ENCODE assay signal across 12 cellular contexts in the genomic region with DNA sequence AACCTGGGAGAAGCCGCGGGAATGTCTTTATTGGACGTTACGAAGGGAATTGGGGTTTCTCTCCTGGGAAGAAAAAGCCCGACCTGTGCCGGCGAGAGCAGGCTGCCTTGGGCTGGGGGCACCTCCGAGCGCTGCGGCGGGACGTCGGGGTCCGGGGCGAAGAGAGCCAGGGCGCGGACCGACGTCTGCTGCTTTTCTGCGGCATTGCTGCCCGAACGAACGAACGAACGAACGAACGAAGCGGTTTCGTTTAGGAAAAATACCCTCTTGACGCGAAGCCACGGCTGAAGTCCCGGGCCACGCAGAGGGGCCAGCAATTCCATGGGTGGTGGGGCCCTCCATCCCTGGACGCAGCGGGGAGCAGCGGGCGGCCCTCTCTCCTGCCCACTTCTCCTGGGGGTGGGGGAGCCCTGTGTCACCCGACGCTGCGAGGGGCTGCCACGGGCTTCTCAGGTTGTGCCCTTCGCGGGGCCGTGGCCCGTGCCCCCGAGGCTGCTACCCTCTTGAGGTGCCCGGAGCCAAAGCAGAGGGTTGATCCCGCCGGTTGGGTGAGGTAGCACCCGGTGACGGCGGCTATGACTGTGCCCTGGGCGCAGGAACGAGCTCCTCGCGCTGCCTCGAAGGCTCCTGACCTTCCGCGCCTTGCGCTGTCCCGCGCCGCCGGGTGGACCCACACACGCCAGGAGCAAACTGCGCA. TPM values are rescaled to one million over a fixed set of nuclear protein-coding genes. Genes with fewer than 3 reads are reported as not detected.
DNase-seq lines count a peak whose midpoint lies in the region; ATAC-seq and TF ChIP-seq lines count a peak whose summit lies in the region.
"Had no signal": no experiment of that assay in that cellular context is flagged by ENCODE, and none has a peak within 500 bp of the region (broad histone marks: within the 10 kb centered on the region; RNA-seq: fewer than 3 reads in every experiment).

No MANE protein-coding gene starts in this region.

- H3K4me2 ChIP-seq in HCT116 (ENCODE audit: low read length) = peak overlapping the region; percentile 58

- H3K4me3 Mint-ChIP-seq in dendritic cell treated with granulocyte-macrophage colony-stimulating factor and Interleukin-4, amounts not matched to agents 40 ng/mL and 50 ng/mL, for 4 days = peak overlapping the region; percentile 17
- H3K4me3 Mint-ChIP-seq: T-helper 2 cell treated with Interferon-gamma antibody and Interleukin-4, amounts not matched to agents 5 μg/mL and 100 μg/mL, for 36 hours had no signal

- TF ChIP-seq POLR2A in HCT116 (IDR thresholded peaks at IDR 0.05; ENCODE audit: borderline replicate concordance, extremely low read depth, insufficient read depth, insufficient read length) = no peak

- intact Hi-C loops in HCT116 (cut with micrococcal nuclease) = no loop called here
- intact Hi-C loops in dendritic cell treated with granulocyte-macrophage colony-stimulating factor and Interleukin-4, amounts not matched to agents 40 ng/mL and 50 ng/mL, for 4 days (cut with micrococcal nuclease) = no loop called here

- TF ChIP-seq RAD21 in HCT116 (IDR thresholded peaks at IDR 0.05; ENCODE audit: low read depth) = no peak

- H3K36me3 ChIP-seq in ACC112 (ENCODE audit: insufficient read depth, low read length) = no peaks in the 10 kb centered on the region
- no peaks in the 10 kb centered on the region for H3K36me3 ChIP-seq in HCT116 (ENCODE audit: control insufficient read depth in 1 of 2, insufficient read depth in 2 of 2, low read length in 2 of 2)
- no peaks in the 10 kb centered on the region for H3K36me3 ChIP-seq in muscle layer of colon (ENCODE audit: insufficient read depth, low read length)
- H3K36me3 ChIP-seq: adrenal gland, upper lobe of left lung had no signal

- DNase-seq in HCT116 (ENCODE audit: low read depth, low spot score) (no peak), pons (ENCODE audit: low spot score) (no peak), GM10266 (ENCODE audit: extremely low spot score) (no peak), OCI-M2 (lab: John Stamatoyannopoulos, UW; ENCODE audit: unreplicated experiment) (no peak), ureter (ENCODE audit: low spot score) (no peak)
- DNase-seq: NCI-H2171 had no signal

- ATAC-seq in HCT116 = no peak

- no peaks in the 10 kb centered on the region for H4K20me1 ChIP-seq in HCT116 (ENCODE audit: insufficient read depth)

- H3K4me1 ChIP-seq in ACC112 (ENCODE audit: control insufficient read depth, insufficient read depth, low read length, unreplicated experiment) = no peaks in the 10 kb centered on the region
- H3K4me1 ChIP-seq in HCT116 (ENCODE audit: control insufficient read depth in 1 of 2, insufficient read depth in 2 of 2, low read length in 2 of 2) = peaks cover 11 to 37% of the 10 kb centered on the region in 2 experiments
- no peaks in the 10 kb centered on the region for H3K4me1 ChIP-seq in muscle layer of colon (ENCODE audit: insufficient read depth, low read length)

- H3K9me3 ChIP-seq in HCT116 (ENCODE audit: control insufficient read depth in 1 of 2, insufficient read depth in 1 of 2, low read depth in 1 of 2, low read length in 2 of 2) (no peaks in the 10 kb centered on the region), muscle layer of colon (ENCODE audit: low read length) (no peaks in the 10 kb centered on the region)
- H3K9me3 ChIP-seq: adrenal gland, upper lobe of left lung had no signal

- H3K79me2 ChIP-seq in ACC112 (ENCODE audit: control insufficient read depth, insufficient read depth, low read length, unreplicated experiment) = no peaks in the 10 kb centered on the region
- H3K79me2 ChIP-seq in HCT116 (ENCODE audit: insufficient read depth, low read length) = no peaks in the 10 kb centered on the region

- no peaks in the 10 kb centered on the region for H3K36me3 Mint-ChIP-seq in dendritic cell treated with granulocyte-macrophage colony-stimulating factor and Interleukin-4, amounts not matched to agents 40 ng/mL and 50 ng/mL, for 4 days (ENCODE audit: low read depth)

- H3K4me1 Mint-ChIP-seq in dendritic cell treated with granulocyte-macrophage colony-stimulating factor and Interleukin-4, amounts not matched to agents 40 ng/mL and 50 ng/mL, for 4 days (ENCODE audit: low read depth) = peaks cover 33% of the 10 kb centered on the region

- TF ChIP-seq CTCF in HCT116 (IDR thresholded peaks at IDR 0.05 in 2 of 3, conservative IDR thresholded peaks at IDR 0.05 in 1 of 3; ENCODE audit: borderline replicate concordance in 1 of 3, insufficient read depth in 1 of 3, low read depth in 2 of 3, low read length in 2 of 3) (no peak), GM10266 (IDR thresholded peaks at IDR 0.05; ENCODE audit: control insufficient read depth, insufficient read depth, low read depth, missing control alignments) (no peak)

- H2AFZ ChIP-seq in ACC112 (ENCODE audit: low read length, unreplicated experiment) (no peak overlapping the region), HCT116 (ENCODE audit: low read depth, low read length, poor library complexity, severe bottlenecking) (no peak overlapping the region)

- no peaks in the 10 kb centered on the region for H3K9me2 ChIP-seq in HCT116 (ENCODE audit: insufficient read depth)

- H3K27me3 ChIP-seq in ACC112 (ENCODE audit: insufficient read depth, low read length) (peaks cover 64% of the 10 kb centered on the region), HCT116 (ENCODE audit: insufficient read depth, low read length) (0 out of 2 replicates have a peak, but pooled peaks cover 2% of the 10 kb centered on the region), muscle layer of colon (ENCODE audit: control insufficient read depth in 1 of 2, insufficient read depth in 2 of 2, low read length in 2 of 2) (peaks cover 76 to 83% of the 10 kb centered on the region in 2 donors)

- H3K9ac ChIP-seq in HCT116 (ENCODE audit: low read length) = peak overlapping the region; percentile 14; the same call in 1 of the 2 replicates
- no peak overlapping the region for H3K9ac ChIP-seq in muscle layer of colon (ENCODE audit: low read length)

- H3K27ac ChIP-seq in ACC112 (ENCODE audit: low read depth, low read length) = no peak overlapping the region
- H3K27ac ChIP-seq in HCT116 (ENCODE audit: low read depth, low read length) = no peak overlapping the region; the same call in 1 of the 2 replicates
- H3K27ac ChIP-seq in muscle layer of colon (ENCODE audit: low read depth, low read length) = no peak overlapping the region
- H3K27ac ChIP-seq: adrenal gland, upper lobe of left lung had no signal

- RAD21 ChIA-PET in HCT116 (lab: Charles Lee; ENCODE audit: low non-redundant PET in 1 of 2, low total read pairs in 2 of 2, uncharacterized antibody in 2 of 2, unreplicated experiment in 2 of 2) = no interaction called here

- no TSS peak for BruUV-seq in HCT116 (replicated peaks; lab: Mats Ljungman, UMichigan)

- POLR2A ChIA-PET in HCT116 (lab: Charles Lee) = no interaction called here

- CTCF ChIA-PET in HCT116 (lab: Charles Lee) = no interaction called here

- H3K27me3 Mint-ChIP-seq in dendritic cell treated with granulocyte-macrophage colony-stimulating factor and Interleukin-4, amounts not matched to agents 40 ng/mL and 50 ng/mL, for 4 days = peaks cover 94% of the 10 kb centered on the region

- H3K9me3 Mint-ChIP-seq in dendritic cell treated with granulocyte-macrophage colony-stimulating factor and Interleukin-4, amounts not matched to agents 40 ng/mL and 50 ng/mL, for 4 days = no peaks in the 10 kb centered on the region
- H3K9me3 Mint-ChIP-seq: T-helper 2 cell treated with Interferon-gamma antibody and Interleukin-4, amounts not matched to agents 5 μg/mL and 100 μg/mL, for 36 hours had no signal

- H3K27ac Mint-ChIP-seq in dendritic cell treated with granulocyte-macrophage colony-stimulating factor and Interleukin-4, amounts not matched to agents 40 ng/mL and 50 ng/mL, for 4 days = no peak overlapping the region
- H3K27ac Mint-ChIP-seq: T-helper 2 cell treated with Interferon-gamma antibody and Interleukin-4, amounts not matched to agents 5 μg/mL and 100 μg/mL, for 36 hours had no signal

- H3K4me3 ChIP-seq in ACC112 (ENCODE audit: low read depth, low read length) = peak overlapping the region; percentile 69
- H3K4me3 ChIP-seq in HCT116 (replicated peaks in 1 of 2; ENCODE audit: low read depth in 1 of 2, low read length in 2 of 2) = peak overlapping the region; percentile 23 to 39
- H3K4me3 ChIP-seq in muscle layer of colon (ENCODE audit: low read depth in 1 of 2, low read length in 2 of 2) = peak overlapping the region; percentile 12 to 14

TF ChIP-seq in HCT116, 20 proteins besides CTCF, POLR2A, EP300 and RAD21:
- no peak for TF ChIP-seq ELF1 (IDR thresholded peaks at IDR 0.05; ENCODE audit: borderline replicate concordance, low read depth)
- TF ChIP-seq TCF7L2 (IDR thresholded peaks at IDR 0.05; ENCODE audit: borderline replicate concordance, extremely low read depth, insufficient read depth, insufficient read length) = no peak
- no peak for TF ChIP-seq CEBPB (IDR thresholded peaks at IDR 0.05; ENCODE audit: low read depth)
- TF ChIP-seq, protein P1, sequence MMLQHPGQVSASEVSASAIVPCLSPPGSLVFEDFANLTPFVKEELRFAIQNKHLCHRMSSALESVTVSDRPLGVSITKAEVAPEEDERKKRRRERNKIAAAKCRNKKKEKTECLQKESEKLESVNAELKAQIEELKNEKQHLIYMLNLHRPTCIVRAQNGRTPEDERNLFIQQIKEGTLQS (IDR thresholded peaks at IDR 0.05) = no peak
- no peak for TF ChIP-seq EZH2 (IDR thresholded peaks at IDR 0.05)
- no peak for TF ChIP-seq EZH2phosphoT487 (IDR thresholded peaks at IDR 0.05; ENCODE audit: borderline replicate concordance)
- no peak for TF ChIP-seq CBX3 (IDR thresholded peaks at IDR 0.05; ENCODE audit: low read depth)
- TF ChIP-seq SRF (IDR thresholded peaks at IDR 0.05; ENCODE audit: low read depth) = no peak
- TF ChIP-seq JUND (IDR thresholded peaks at IDR 0.05) = no peak
TF ChIP-seq in HCT116: peak in this region for 0.

RNA-seq across cellular contexts. Expression of a gene that starts 4.9 kb away (rescaled TPM):
- total RNA-seq in HCT116 (2021; ENCODE audit: unreplicated experiment) (31.0 TPM), ureter (20.6 TPM)
- 26.2 and 36.3 TPM in 2 replicates for polyA plus RNA-seq in HCT116 (2012)

Comparison
In these comparisons a context has a peak if more than half of its experiments do, and no peak if none do; other contexts are left out.
1. H3K4me3 ChIP-seq: peak in every context shown above with its lines; median percentile 69 in ACC112; 31 in HCT116; 13 in muscle layer of colon.